In genomic region chr6:140641412-140641811, GRCh38 we compare ENCODE assay signal across 14 cellular contexts.
DNase-seq lines count a peak whose midpoint lies in the region; ATAC-seq and TF ChIP-seq lines count a peak whose summit lies in the region.
"Had no signal": no experiment of that assay in that cellular context is flagged by ENCODE, and none has a peak within 500 bp of the region (broad histone marks: within the 10 kb centered on the region; RNA-seq: fewer than 3 reads in every experiment).

No MANE protein-coding gene starts in this region.

- intact Hi-C loops in activated naive CD4-positive, alpha-beta T cell treated with anti-CD3 and anti-CD28 coated beads for 36 hours (cut with micrococcal nuclease) = no loop called here

- in situ Hi-C loops in KBM-7 (cut with MboI; ENCODE audit: low pct_unique_long_range_greater_than_20kb, low sequenced_read_pairs) = no loop called here

- no peak overlapping the region for H3K4me3 Mint-ChIP-seq in activated naive CD4-positive, alpha-beta T cell treated with anti-CD3 and anti-CD28 coated beads for 36 hours
- H3K4me3 Mint-ChIP-seq: neural progenitor cell; stimulated activated naive CD8-positive, alpha-beta T cell treated with anti-CD3 and anti-CD28 coated beads, Interleukin-15, amount 100 ng/mL, for 72 hours had no signal

- H3K36me3 Mint-ChIP-seq in activated naive CD4-positive, alpha-beta T cell treated with anti-CD3 and anti-CD28 coated beads for 36 hours (ENCODE audit: low read depth) = no peaks in the 10 kb centered on the region
- H3K36me3 Mint-ChIP-seq: neural progenitor cell had no signal

- no peak overlapping the region for H3K27ac Mint-ChIP-seq in activated naive CD4-positive, alpha-beta T cell treated with anti-CD3 and anti-CD28 coated beads for 36 hours
- H3K27ac Mint-ChIP-seq: neural progenitor cell; stimulated activated naive CD8-positive, alpha-beta T cell treated with anti-CD3 and anti-CD28 coated beads, Interleukin-15, amount 100 ng/mL, for 72 hours had no signal

- no peak overlapping the region for H3K27ac ChIP-seq in coronary artery
- H3K27ac ChIP-seq: neural progenitor cell, sigmoid colon, SJSA1 had no signal

- peaks cover 4% of the 10 kb centered on the region for H3K27me3 Mint-ChIP-seq in activated naive CD4-positive, alpha-beta T cell treated with anti-CD3 and anti-CD28 coated beads for 36 hours (ENCODE audit: low read depth)
- H3K27me3 Mint-ChIP-seq: stimulated activated naive CD8-positive, alpha-beta T cell treated with anti-CD3 and anti-CD28 coated beads, Interleukin-15, amount 100 ng/mL, for 72 hours had no signal

- CTCF ChIA-PET in activated naive CD4-positive, alpha-beta T cell treated with anti-CD3 and anti-CD28 coated beads for 36 hours (lab: Charles Lee) = no interaction called here

- peak; percentile 16 for DNase-seq in KBM-7
- DNase-seq in NCI-H1105 (lab: John Stamatoyannopoulos, UW) = no peak
- no peak for DNase-seq in DMS53 (lab: John Stamatoyannopoulos, UW)
- DNase-seq in activated naive CD4-positive, alpha-beta T cell treated with anti-CD3 and anti-CD28 coated beads for 36 hours = no peak
- no peak for DNase-seq in coronary artery (ENCODE audit: low spot score)
- DNase-seq: activated gamma-delta T cell; NCI-H2029; sigmoid colon; stimulated activated naive CD8-positive, alpha-beta T cell treated with anti-CD3 and anti-CD28 coated beads, Interleukin-15, amount 100 ng/mL, for 72 hours had no signal

- H3K4me3 ChIP-seq in coronary artery = no peak overlapping the region
- H3K4me3 ChIP-seq: neural progenitor cell, sigmoid colon, SJSA1 had no signal

- ATAC-seq in GM18517 (IDR thresholded peaks at IDR 0.05; ENCODE audit: unreplicated experiment) (peak; percentile 85), GM21390 (IDR thresholded peaks at IDR 0.05; ENCODE audit: unreplicated experiment) (peak; percentile 80), HG02981 (IDR thresholded peaks at IDR 0.05; ENCODE audit: unreplicated experiment) (peak; percentile 77)
- ATAC-seq: stimulated activated naive CD8-positive, alpha-beta T cell treated with anti-CD3 and anti-CD28 coated beads, Interleukin-15, amount 100 ng/mL, for 72 hours had no signal

- no peaks in the 10 kb centered on the region for H3K4me1 Mint-ChIP-seq in activated naive CD4-positive, alpha-beta T cell treated with anti-CD3 and anti-CD28 coated beads for 36 hours (ENCODE audit: low read depth)
- H3K4me1 Mint-ChIP-seq: stimulated activated naive CD8-positive, alpha-beta T cell treated with anti-CD3 and anti-CD28 coated beads, Interleukin-15, amount 100 ng/mL, for 72 hours had no signal

- H3K9me3 Mint-ChIP-seq in activated naive CD4-positive, alpha-beta T cell treated with anti-CD3 and anti-CD28 coated beads for 36 hours = peaks cover 5% of the 10 kb centered on the region

- no peak for TF ChIP-seq CTCF in coronary artery (IDR thresholded peaks at IDR 0.05)
